In genomic region chr11:75431533-75432525, GRCh38 we compare ENCODE assay signal across 14 cellular contexts. TPM values are rescaled to one million over a fixed set of nuclear protein-coding genes. Genes with fewer than 3 reads are reported as not detected.
DNase-seq lines count a peak whose midpoint lies in the region; ATAC-seq and TF ChIP-seq lines count a peak whose summit lies in the region.
"Had no signal": no experiment of that assay in that cellular context is flagged by ENCODE, and none has a peak within 500 bp of the region (broad histone marks: within the 10 kb centered on the region; RNA-seq: fewer than 3 reads in every experiment).

No MANE protein-coding gene starts in this region.

- H3K79me1 ChIP-seq in mesendoderm (ENCODE audit: low read length), result no peaks in the 10 kb centered on the region

- H2BK120ac ChIP-seq in mesendoderm (ENCODE audit: low read depth, low read length), result no peak overlapping the region

- no peaks in the 10 kb centered on the region for H3K9me3 ChIP-seq in vagina

- no peak for TF ChIP-seq POLR2A in vagina (IDR thresholded peaks at IDR 0.05)

- intact Hi-C loops in vagina (cut with DNase I), result no loop called here

- H3K27me3 ChIP-seq in H7 (ENCODE audit: control insufficient read depth, insufficient read depth, low read length) (peaks cover 56% of the 10 kb centered on the region), mesendoderm (ENCODE audit: insufficient read depth, low read length, poor library complexity) (peaks cover 31% of the 10 kb centered on the region), vagina (no peaks in the 10 kb centered on the region)

- H3K4me1 ChIP-seq in mesendoderm (ENCODE audit: control insufficient read depth, low read depth, low read length) (peaks cover 3% of the 10 kb centered on the region), vagina (peaks cover 9% of the 10 kb centered on the region)

- no CpG with 5 or more reads among the region's 16 CpGs for WGBS in mesendoderm (ENCODE audit: extremely low coverage, insufficient coverage, low lambda C conversion rate)

- no peak overlapping the region for H3K9ac ChIP-seq in mesendoderm (ENCODE audit: low read length)
- H3K9ac ChIP-seq: KMS-11 had no signal

- peak overlapping the region; percentile 72 for H3K4me3 Mint-ChIP-seq in WTC11

- peaks cover 9% of the 10 kb centered on the region for H3K9me3 Mint-ChIP-seq in WTC11

- no peaks in the 10 kb centered on the region for H3K79me2 ChIP-seq in mesendoderm (ENCODE audit: control insufficient read depth, insufficient read depth, low read length)

- no peak overlapping the region for H2AK5ac ChIP-seq in mesendoderm (ENCODE audit: low read length)

- H3K23ac ChIP-seq in mesendoderm (ENCODE audit: low read length), result no peak overlapping the region

- no peak overlapping the region for H4K5ac ChIP-seq in mesendoderm (ENCODE audit: low read length)

- CTCF ChIA-PET in WTC11 (lab: Charles Lee), result interaction anchor here (0.6 to 4.9 kb wide), 13 partner anchors 10 to 1615 kb away, joined by 3 to 31 read pairs (median 4); partner anchors contain the start of gene GDPD5

- H3K27ac Mint-ChIP-seq in WTC11, result no peak overlapping the region

- H3K4ac ChIP-seq in mesendoderm (ENCODE audit: low read depth, low read length), result no peak overlapping the region

- H2BK15ac ChIP-seq in mesendoderm (replicated peaks; ENCODE audit: low read depth), result no peak overlapping the region

- peaks cover 66% of the 10 kb centered on the region for H3K27me3 Mint-ChIP-seq in WTC11 (ENCODE audit: low read depth)

- H3K4me2 ChIP-seq in mesendoderm (ENCODE audit: low read length), result no peak overlapping the region
- H3K4me2 ChIP-seq: KMS-11 had no signal

- H3K36me3 ChIP-seq in H7 (replicated peaks; ENCODE audit: control insufficient read depth, insufficient read depth, low read length), result no peaks in the 10 kb centered on the region
- no peaks in the 10 kb centered on the region for H3K36me3 ChIP-seq in mesendoderm (ENCODE audit: control insufficient read depth, insufficient read depth, low read length)
- no peaks in the 10 kb centered on the region for H3K36me3 ChIP-seq in vagina

- peaks cover 9% of the 10 kb centered on the region for H3K36me3 Mint-ChIP-seq in WTC11

- no peak overlapping the region for H2BK5ac ChIP-seq in mesendoderm (ENCODE audit: low read length)

- no peak overlapping the region for H3K18ac ChIP-seq in mesendoderm (ENCODE audit: low read length)

- POLR2A ChIA-PET in WTC11 (lab: Charles Lee), result no interaction called here

- ATAC-seq in WTC11 (0 out of 2 replicates have a peak, but pooled peaks have one; percentile 3), GM19035 (IDR thresholded peaks at IDR 0.05; ENCODE audit: unreplicated experiment) (no peak), HG02642 (IDR thresholded peaks at IDR 0.05; ENCODE audit: poor library complexity, unreplicated experiment) (no peak)
- ATAC-seq: gastroesophageal sphincter, left lung, Panc1 had no signal

- H3K27ac ChIP-seq in mesendoderm (ENCODE audit: low read depth, low read length), result no peak overlapping the region
- no peak overlapping the region for H3K27ac ChIP-seq in vagina
- H3K27ac ChIP-seq: gastroesophageal sphincter, KMS-11, left lung had no signal

- H4K8ac ChIP-seq in mesendoderm (ENCODE audit: low read depth, low read length), result no peak overlapping the region

- DNase-seq in AG10803 (ENCODE audit: low read depth), result no peak
- DNase-seq in H7, result peak; percentile 79
- DNase-seq in WTC11 (ENCODE audit: low spot score), result peak; percentile 36
- peak; percentile 63 for DNase-seq in mesendoderm
- DNase-seq in vagina (ENCODE audit: extremely low spot score in 2 of 2), result no peak
- DNase-seq in stimulated activated naive CD4-positive, alpha-beta T cell treated with Interleukin-2 at 50 U/mL for 16 hours (lab: John Stamatoyannopoulos, UW), result no peak
- DNase-seq: stimulated activated CD4-positive, alpha-beta T cell treated with anti-CD3 and anti-CD28 coated beads, Interleukin-1b, Interleukin-23, amount 100 ng/mL, for 48 hours; T1000 had no signal

- TF ChIP-seq CTCF in AG10803 (conservative IDR thresholded peaks at IDR 0.05; ENCODE audit: low read length), result 0 out of 2 replicates have a peak, but pooled peaks have one; percentile 6
- no peak for TF ChIP-seq CTCF in WTC11 (IDR thresholded peaks at IDR 0.05)
- TF ChIP-seq CTCF in vagina (IDR thresholded peaks at IDR 0.05), result no peak

- H3K4me3 ChIP-seq in AG10803 (ENCODE audit: low read length) (no peak overlapping the region), H7 (ENCODE audit: insufficient read depth, low read depth, low read length) (no peak overlapping the region), mesendoderm (ENCODE audit: low read length) (no peak overlapping the region), vagina (no peak overlapping the region)
- H3K4me3 ChIP-seq: left lung had no signal

- H3K56ac ChIP-seq in mesendoderm (ENCODE audit: low read length), result no peak overlapping the region

- peaks cover 30% of the 10 kb centered on the region for H3K4me1 Mint-ChIP-seq in WTC11

TF ChIP-seq in WTC11, 78 proteins besides CTCF, POLR2A, EP300 and RAD21:
- TF ChIP-seq PRDM15 (CRISPR knock-in tag; IDR thresholded peaks at IDR 0.05), result peak; percentile 95
- TF ChIP-seq, protein P1, sequence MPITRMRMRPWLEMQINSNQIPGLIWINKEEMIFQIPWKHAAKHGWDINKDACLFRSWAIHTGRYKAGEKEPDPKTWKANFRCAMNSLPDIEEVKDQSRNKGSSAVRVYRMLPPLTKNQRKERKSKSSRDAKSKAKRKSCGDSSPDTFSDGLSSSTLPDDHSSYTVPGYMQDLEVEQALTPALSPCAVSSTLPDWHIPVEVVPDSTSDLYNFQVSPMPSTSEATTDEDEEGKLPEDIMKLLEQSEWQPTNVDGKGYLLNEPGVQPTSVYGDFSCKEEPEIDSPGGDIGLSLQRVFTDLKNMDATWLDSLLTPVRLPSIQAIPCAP (CRISPR knock-in tag; IDR thresholded peaks at IDR 0.05), result no peak
TF ChIP-seq in WTC11: peak in this region for 1.

RNA-seq across cellular contexts. Expression of gene KLHL35, which starts 1.2 kb away (rescaled TPM):
- 1.2 and 2.7 TPM in 2 replicates for total RNA-seq in H7 (2014; rRNA removed; shearing (Covaris generic))
- total RNA-seq in WTC11 (2021) (0.22 to 0.60 TPM (median 0.39 TPM) in 3 replicates), vagina (not detected)
- polyA plus RNA-seq in mesendoderm (2013, experiment 1 of 2), result 0.13 TPM
- 0.22 TPM for polyA plus RNA-seq in mesendoderm (2013, experiment 2 of 2)

RNA-seq across cellular contexts. Expression of gene RPS3, which starts 32.5 kb away (rescaled TPM):
- 2,195 and 2,298 TPM in 2 replicates for total RNA-seq in H7 (2014; rRNA removed; shearing (Covaris generic))
- 3,967 to 4,516 TPM (median 4,446 TPM) in 3 replicates for total RNA-seq in WTC11 (2021)
- 6,635 TPM for polyA plus RNA-seq in mesendoderm (2013, experiment 1 of 2)
- polyA plus RNA-seq in mesendoderm (2013, experiment 2 of 2), result 6,755 TPM
- total RNA-seq in vagina, result 1,625 TPM

Comparison
In these comparisons a context has a peak if more than half of its experiments do, and no peak if none do; other contexts are left out.
1. DNase-seq: peak in H7 (single experiment), WTC11 (single experiment) and mesendoderm (single experiment); none in AG10803 (single experiment), vagina (0 of 2) and stimulated activated naive CD4-positive, alpha-beta T cell treated with Interleukin-2 at 50 U/mL for 16 hours (single experiment).